In genomic region chr20:60060006-60060557, GRCh38 we compare ENCODE assay signal across 16 cellular contexts.
"Had no signal": no experiment of that assay in that cellular context is flagged by ENCODE, and none has a peak within 500 bp of the region (broad histone marks: within the 10 kb centered on the region; RNA-seq: fewer than 3 reads in every experiment).

No MANE protein-coding gene starts in this region.

- H3K9me3 Mint-ChIP-seq: activated B cell treated with CpG ODN at 0.5 μM for 24 hours; activated CD8-positive, alpha-beta T cell treated with anti-CD3 and anti-CD28 coated beads for 36 hours; activated naive CD8-positive, alpha-beta T cell treated with anti-CD3 and anti-CD28 coated beads, Interleukin-2, amount 10 ng/mL, durations not matched to agents 7 days and 5 days; activated T-cell treated with anti-CD3 and anti-CD28 coated beads, Interleukin-2, amount 50 U/mL, for 72 hours; neural crest cell had no signal

- H3K4me3 ChIP-seq: colonic mucosa, esophagus squamous epithelium, pancreas had no signal

- H3K4me3 Mint-ChIP-seq: activated B cell treated with CpG ODN at 0.5 μM for 24 hours; activated CD8-positive, alpha-beta T cell treated with anti-CD3 and anti-CD28 coated beads for 36 hours; activated naive CD8-positive, alpha-beta T cell treated with anti-CD3 and anti-CD28 coated beads, Interleukin-2, amount 10 ng/mL, durations not matched to agents 7 days and 5 days; activated T-cell treated with anti-CD3 and anti-CD28 coated beads, Interleukin-2, amount 50 U/mL, for 72 hours; brain; neural crest cell had no signal

- H3K4me1 ChIP-seq: colonic mucosa, pancreas had no signal

- H3K27me3 ChIP-seq: colonic mucosa, pancreas had no signal

- ATAC-seq: activated CD8-positive, alpha-beta T cell treated with anti-CD3 and anti-CD28 coated beads for 36 hours; activated T-cell treated with anti-CD3 and anti-CD28 coated beads, Interleukin-2, amount 50 U/mL, for 72 hours; pancreas had no signal

- H3K27me3 Mint-ChIP-seq: activated CD8-positive, alpha-beta T cell treated with anti-CD3 and anti-CD28 coated beads for 36 hours; activated naive CD8-positive, alpha-beta T cell treated with anti-CD3 and anti-CD28 coated beads, Interleukin-2, amount 10 ng/mL, durations not matched to agents 7 days and 5 days had no signal

- H3K27ac Mint-ChIP-seq: activated B cell treated with CpG ODN at 0.5 μM for 24 hours; activated CD8-positive, alpha-beta T cell treated with anti-CD3 and anti-CD28 coated beads for 36 hours; activated naive CD8-positive, alpha-beta T cell treated with anti-CD3 and anti-CD28 coated beads, Interleukin-2, amount 10 ng/mL, durations not matched to agents 7 days and 5 days; activated T-cell treated with anti-CD3 and anti-CD28 coated beads, Interleukin-2, amount 50 U/mL, for 72 hours had no signal

- H3K36me3 Mint-ChIP-seq: activated naive CD8-positive, alpha-beta T cell treated with anti-CD3 and anti-CD28 coated beads, Interleukin-2, amount 10 ng/mL, durations not matched to agents 7 days and 5 days; brain had no signal

- H3K27ac ChIP-seq: colonic mucosa, esophagus squamous epithelium, pancreas had no signal

- H3K36me3 ChIP-seq: colonic mucosa, esophagus squamous epithelium, pancreas had no signal

- H3K9me3 ChIP-seq: colonic mucosa, esophagus squamous epithelium, pancreas had no signal

- DNase-seq: activated B cell treated with CpG ODN at 0.5 μM for 24 hours; activated CD4-positive, alpha-beta T cell treated with anti-CD3 and anti-CD28 coated beads for 48 hours; activated CD8-positive, alpha-beta T cell treated with anti-CD3 and anti-CD28 coated beads for 36 hours; activated naive CD8-positive, alpha-beta T cell treated with anti-CD3 and anti-CD28 coated beads, Interleukin-2, amount 10 ng/mL, durations not matched to agents 7 days and 5 days; activated T-cell treated with anti-CD3 and anti-CD28 coated beads, Interleukin-2, amount 50 U/mL, for 72 hours; central memory CD4-positive, alpha-beta T cell; colonic mucosa; esophagus squamous epithelium; glutamatergic neuron; hypothalamus; pancreas; stimulated activated CD4-positive, alpha-beta T cell treated with anti-CD3 and anti-CD28 coated beads, Interleukin-2, amount 100 ng/mL, for 48 hours; stimulated activated naive CD4-positive, alpha-beta T cell; trophoblast cell had no signal
